8 cellular contexts compared by ENCODE assay signal in genomic region chr1:175154595-175155472, GRCh38. TPM values are rescaled to one million over a fixed set of nuclear protein-coding genes. Genes with fewer than 3 reads are reported as not detected.
DNase-seq lines count a peak whose midpoint lies in the region; ATAC-seq and TF ChIP-seq lines count a peak whose summit lies in the region.

No MANE protein-coding gene starts in this region.

- peaks cover 32% of the 10 kb centered on the region for H3K27me3 ChIP-seq in BE2C

- H3K36me3 ChIP-seq in BE2C = no peaks in the 10 kb centered on the region

- ATAC-seq in GM19395 (IDR thresholded peaks at IDR 0.05; ENCODE audit: unreplicated experiment) = peak; percentile 60
- no peak for ATAC-seq in HG03045 (IDR thresholded peaks at IDR 0.05; ENCODE audit: unreplicated experiment)

- in situ Hi-C loops in astrocyte of the cerebellum (cut with HindIII; ENCODE audit: low sequenced_read_pairs) = no loop called here

- TF ChIP-seq CTCF in BE2C (IDR thresholded peaks at IDR 0.05; ENCODE audit: low read depth, low read length) (peak; percentile 93), astrocyte of the cerebellum (IDR thresholded peaks at IDR 0.05; ENCODE audit: low read depth, low read length, missing control alignments) (peak; percentile 89)

- DNase-seq in BE2C (peak; percentile 67), NCI-H1105 (lab: John Stamatoyannopoulos, UW) (peak; percentile 68), T-helper 9 cell (peak; percentile 70), astrocyte of the cerebellum (ENCODE audit: low read depth) (no peak), iPS-NIHi11 (ENCODE audit: low spot score) (peak; percentile 66)
- DNase-seq in stimulated activated CD4-positive, alpha-beta T cell treated with anti-CD3 and anti-CD28 coated beads, Interleukin-15, amount 100 ng/mL, for 48 hours (ENCODE audit: low read depth in 2 of 2) = peak; percentile 40 to 70

- no peaks in the 10 kb centered on the region for H3K4me1 ChIP-seq in BE2C

- no peaks in the 10 kb centered on the region for H3K9me3 ChIP-seq in BE2C

- no peak overlapping the region for H3K4me3 ChIP-seq in BE2C (ENCODE audit: low read depth, low read length)
- no peak overlapping the region for H3K4me3 ChIP-seq in astrocyte of the cerebellum (ENCODE audit: low read depth, low read length)

RNA-seq across cellular contexts. Expression of gene KIAA0040, which starts 37.7 kb away (rescaled TPM):
- polyA plus RNA-seq in BE2C (2012; ENCODE audit: insufficient read depth, insufficient read length, low read depth) = not detected
